18 cellular contexts compared by ENCODE assay signal in genomic region chr11:85951049-85951405, GRCh38.
"Had no signal": no experiment of that assay in that cellular context is flagged by ENCODE, and none has a peak within 500 bp of the region (broad histone marks: within the 10 kb centered on the region; RNA-seq: fewer than 3 reads in every experiment).

No MANE protein-coding gene starts in this region.

- H3K9me3 ChIP-seq: esophagus muscularis mucosa, right atrium auricular region, thoracic aorta had no signal

- H3K27ac Mint-ChIP-seq: nephron progenitor cell, progenitor cell of endocrine pancreas had no signal

- H3K4me3 ChIP-seq: esophagus muscularis mucosa, right atrium auricular region, thoracic aorta had no signal

- FAIRE-seq: astrocyte, bronchial epithelial cell, kidney had no signal

- H3K4me3 Mint-ChIP-seq: activated CD8-positive, alpha-beta memory T cell treated with anti-CD3 and anti-CD28 coated beads, Interleukin-2, amount 10 ng/mL, durations not matched to agents 7 days and 5 days; activated T-cell treated with anti-CD3 and anti-CD28 coated beads, Interleukin-2, amount 50 U/mL, for 4 hours; nephron progenitor cell had no signal

- ATAC-seq: activated CD8-positive, alpha-beta memory T cell treated with anti-CD3 and anti-CD28 coated beads, Interleukin-2, amount 10 ng/mL, durations not matched to agents 7 days and 5 days; activated T-cell treated with anti-CD3 and anti-CD28 coated beads, Interleukin-2, amount 50 U/mL, for 4 hours; left ventricle myocardium superior; stimulated activated naive CD8-positive, alpha-beta T cell treated with anti-CD3 and anti-CD28 coated beads, Interleukin-15, Interleukin-2, amounts not matched to agents 100 U/mL and 50 U/mL, for 24 hours had no signal

- DNase-seq: activated CD4-positive, alpha-beta T cell treated with anti-CD3 and anti-CD28 coated beads, Interleukin-2, amount 50 U/mL, for 48 hours; activated CD8-positive, alpha-beta memory T cell treated with anti-CD3 and anti-CD28 coated beads, Interleukin-2, amount 10 ng/mL, durations not matched to agents 7 days and 5 days; activated T-cell treated with anti-CD3 and anti-CD28 coated beads, Interleukin-2, amount 50 U/mL, for 4 hours; hippocampal formation; kidney; left ventricle myocardium superior; mesenchymal stem cell; nephron progenitor cell; occipital lobe; stimulated activated CD4-positive, alpha-beta T cell treated with anti-CD3 and anti-CD28 coated beads, Interleukin-4, amount 100 ng/mL, for 1 hour; stimulated activated naive CD8-positive, alpha-beta T cell treated with anti-CD3 and anti-CD28 coated beads, Interleukin-15, Interleukin-2, amounts not matched to agents 100 U/mL and 50 U/mL, for 24 hours had no signal

- H3K27me3 Mint-ChIP-seq: activated CD8-positive, alpha-beta memory T cell treated with anti-CD3 and anti-CD28 coated beads, Interleukin-2, amount 10 ng/mL, durations not matched to agents 7 days and 5 days; progenitor cell of endocrine pancreas had no signal

- H3K27ac ChIP-seq: esophagus muscularis mucosa, right atrium auricular region, thoracic aorta, VCaP had no signal

- H3K36me3 ChIP-seq: thoracic aorta had no signal

- H3K27me3 ChIP-seq: esophagus muscularis mucosa, right atrium auricular region had no signal
